13 cellular contexts compared by ENCODE assay signal in the genomic region with DNA sequence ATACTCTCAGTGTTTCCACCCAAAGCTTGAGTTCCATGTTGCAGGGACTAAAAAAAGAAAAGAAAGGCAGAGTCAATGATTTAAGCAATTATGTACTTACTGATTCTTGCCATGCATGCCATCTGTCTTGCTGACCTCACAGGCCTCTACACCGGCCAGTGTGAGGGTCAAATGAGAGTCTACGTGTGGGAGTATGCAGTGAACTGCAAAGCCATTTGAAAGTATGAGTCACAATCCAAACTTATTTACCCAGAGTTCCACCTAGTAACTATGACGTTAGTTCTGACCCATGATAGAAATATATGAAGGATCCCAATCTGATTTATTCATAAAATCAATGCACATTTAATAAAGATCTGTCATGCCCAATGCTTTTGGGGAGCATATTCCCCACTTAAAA. TPM values are rescaled to one million over a fixed set of nuclear protein-coding genes. Genes with fewer than 3 reads are reported as not detected.
DNase-seq lines count a peak whose midpoint lies in the region; ATAC-seq and TF ChIP-seq lines count a peak whose summit lies in the region.
"Had no signal": no experiment of that assay in that cellular context is flagged by ENCODE, and none has a peak within 500 bp of the region (broad histone marks: within the 10 kb centered on the region; RNA-seq: fewer than 3 reads in every experiment).

No MANE protein-coding gene starts in this region.

- ATAC-seq in HG02623 (IDR thresholded peaks at IDR 0.05; ENCODE audit: unreplicated experiment) (peak; percentile 65), GM21367 (IDR thresholded peaks at IDR 0.05; ENCODE audit: unreplicated experiment) (no peak)
- no peak for ATAC-seq in activated T-helper 17 cell treated with anti-CD3 and anti-CD28 coated beads, Interleukin-2, amount 50 U/mL, for 72 hours (replicated peaks)

- TF ChIP-seq CTCF in esophagus squamous epithelium (IDR thresholded peaks at IDR 0.05) = no peak

- intact Hi-C loops in esophagus squamous epithelium (cut with DNase I) = no loop called here

- H3K4me1 ChIP-seq in esophagus squamous epithelium = no peaks in the 10 kb centered on the region
- H3K4me1 ChIP-seq: upper lobe of left lung had no signal

- no peaks in the 10 kb centered on the region for H3K4me1 Mint-ChIP-seq in activated T-helper 17 cell treated with anti-CD3 and anti-CD28 coated beads, Interleukin-2, amount 50 U/mL, for 72 hours

- no peak overlapping the region for H3K27ac Mint-ChIP-seq in activated T-helper 17 cell treated with anti-CD3 and anti-CD28 coated beads, Interleukin-2, amount 50 U/mL, for 72 hours
- H3K27ac Mint-ChIP-seq: activated CD4-positive, alpha-beta memory T cell treated with anti-CD3 and anti-CD28 coated beads for 36 hours had no signal

- H3K9me3 ChIP-seq in MG63 = no peaks in the 10 kb centered on the region
- H3K9me3 ChIP-seq in esophagus squamous epithelium = no peaks in the 10 kb centered on the region
- H3K9me3 ChIP-seq: upper lobe of left lung had no signal

- TF ChIP-seq POLR2A in esophagus squamous epithelium (IDR thresholded peaks at IDR 0.05) = no peak

- peak; percentile 26 for DNase-seq in GM03348 (ENCODE audit: low spot score)
- DNase-seq in MG63 = peak; percentile 60
- peak; percentile 95 for DNase-seq in kidney glomerular epithelial cell (lab: John Stamatoyannopoulos, UW)
- DNase-seq in stimulated activated CD4-positive, alpha-beta T cell treated with anti-CD3 and anti-CD28 coated beads, Interleukin-4, amount 100 ng/mL, for 4 hours = no peak
- DNase-seq in esophagus squamous epithelium (lab: John Stamatoyannopoulos, UW) = no peak
- DNase-seq: activated CD4-positive, alpha-beta memory T cell treated with anti-CD3 and anti-CD28 coated beads for 36 hours; anterior cingulate cortex; DND-41; stimulated activated CD4-positive, alpha-beta T cell treated with anti-CD3 and anti-CD28 coated beads, Interleukin-1b, Interleukin-23, amount 100 ng/mL, for 48 hours; upper lobe of left lung had no signal

- 48 to 54% methylated on average over 3 of the region's 3 CpGs for WGBS in esophagus squamous epithelium, 2 donors

- H3K4me3 ChIP-seq in MG63 (no peak overlapping the region), esophagus squamous epithelium (no peak overlapping the region)
- H3K4me3 ChIP-seq: upper lobe of left lung had no signal

- no peak overlapping the region for H3K27ac ChIP-seq in esophagus squamous epithelium
- H3K27ac ChIP-seq: upper lobe of left lung had no signal

- H3K9me3 Mint-ChIP-seq in activated T-helper 17 cell treated with anti-CD3 and anti-CD28 coated beads, Interleukin-2, amount 50 U/mL, for 72 hours = peaks cover 3% of the 10 kb centered on the region
- H3K9me3 Mint-ChIP-seq: activated CD4-positive, alpha-beta memory T cell treated with anti-CD3 and anti-CD28 coated beads for 36 hours had no signal

- no peak overlapping the region for H3K4me3 Mint-ChIP-seq in activated T-helper 17 cell treated with anti-CD3 and anti-CD28 coated beads, Interleukin-2, amount 50 U/mL, for 72 hours
- H3K4me3 Mint-ChIP-seq: activated CD4-positive, alpha-beta memory T cell treated with anti-CD3 and anti-CD28 coated beads for 36 hours had no signal

- no peaks in the 10 kb centered on the region for H3K27me3 Mint-ChIP-seq in activated T-helper 17 cell treated with anti-CD3 and anti-CD28 coated beads, Interleukin-2, amount 50 U/mL, for 72 hours
- H3K27me3 Mint-ChIP-seq: activated CD4-positive, alpha-beta memory T cell treated with anti-CD3 and anti-CD28 coated beads for 36 hours had no signal

- H3K36me3 ChIP-seq in MG63 (peaks cover 47% of the 10 kb centered on the region), esophagus squamous epithelium (no peaks in the 10 kb centered on the region)
- H3K36me3 ChIP-seq: upper lobe of left lung had no signal

- H3K27me3 ChIP-seq in MG63 = no peaks in the 10 kb centered on the region
- H3K27me3 ChIP-seq in esophagus squamous epithelium = no peaks in the 10 kb centered on the region
- H3K27me3 ChIP-seq: upper lobe of left lung had no signal

- no peaks in the 10 kb centered on the region for H3K36me3 Mint-ChIP-seq in activated T-helper 17 cell treated with anti-CD3 and anti-CD28 coated beads, Interleukin-2, amount 50 U/mL, for 72 hours (ENCODE audit: low read depth)
- H3K36me3 Mint-ChIP-seq: activated CD4-positive, alpha-beta memory T cell treated with anti-CD3 and anti-CD28 coated beads for 36 hours had no signal

RNA-seq across cellular contexts. Expression of gene PDE1C, which starts 26.5 kb away (rescaled TPM):
- total RNA-seq in MG63 (2014; rRNA removed; shearing (Covaris generic); ENCODE audit: low replicate concordance) = 32.4 and 50.1 TPM in 2 replicates
- 10 to 100 TPM in 1 of 4 donors, 1 to 10 TPM in 1, under 1 TPM in 2; 0.19 to 14.5 (median 2.9) TPM for total RNA-seq in esophagus squamous epithelium
- total RNA-seq in activated T-helper 17 cell treated with anti-CD3 and anti-CD28 coated beads, Interleukin-2, amount 50 U/mL, for 72 hours = not detected
- total RNA-seq: activated CD4-positive, alpha-beta memory T cell treated with anti-CD3 and anti-CD28 coated beads for 36 hours had no signal

Comparison
In these comparisons a context has a peak if more than half of its experiments do, and no peak if none do; other contexts are left out.
1. DNase-seq: peak in GM03348 (single experiment), MG63 (single experiment) and kidney glomerular epithelial cell (single experiment); none in stimulated activated CD4-positive, alpha-beta T cell treated with anti-CD3 and anti-CD28 coated beads, Interleukin-4, amount 100 ng/mL, for 4 hours (0 of 2) and esophagus squamous epithelium (single experiment).